In genomic region chrX:51889851-51890250, GRCh38 we compare ENCODE assay signal across 22 cellular contexts.
"Had no signal": no experiment of that assay in that cellular context is flagged by ENCODE, and none has a peak within 500 bp of the region (broad histone marks: within the 10 kb centered on the region; RNA-seq: fewer than 3 reads in every experiment).

No MANE protein-coding gene starts in this region.

- H3K4me3 Mint-ChIP-seq: activated CD8-positive, alpha-beta T cell treated with anti-CD3 and anti-CD28 coated beads, Interleukin-2, amount 10 ng/mL, durations not matched to agents 7 days and 5 days; activated naive CD8-positive, alpha-beta T cell treated with anti-CD3 and anti-CD28 coated beads for 36 hours; IgD-negative memory B cell; T-helper 1 cell treated with Interleukin-12 subunit alpha and Interleukin-12 subunit beta and Interleukin-4 antibody, amounts not matched to agents 30 μg/mL and 1 μg/mL, for 36 hours had no signal

- ATAC-seq: activated CD4-positive, CD25-positive, alpha-beta regulatory T cell treated with anti-CD3 and anti-CD28 coated beads, Interleukin-2, amount 50 U/mL, for 24 hours; activated CD8-positive, alpha-beta T cell treated with anti-CD3 and anti-CD28 coated beads, Interleukin-2, amount 10 ng/mL, durations not matched to agents 7 days and 5 days had no signal

- H3K36me3 Mint-ChIP-seq: IgD-negative memory B cell had no signal

- H3K27me3 Mint-ChIP-seq: activated naive CD8-positive, alpha-beta T cell treated with anti-CD3 and anti-CD28 coated beads for 36 hours; IgD-negative memory B cell had no signal

- H3K9me3 Mint-ChIP-seq: activated naive CD8-positive, alpha-beta T cell treated with anti-CD3 and anti-CD28 coated beads for 36 hours; IgD-negative memory B cell; T-helper 1 cell treated with Interleukin-12 subunit alpha and Interleukin-12 subunit beta and Interleukin-4 antibody, amounts not matched to agents 30 μg/mL and 1 μg/mL, for 36 hours had no signal

- H3K4me1 ChIP-seq: breast epithelium, Peyer's patch had no signal

- H3K4me3 ChIP-seq: breast epithelium, MG63, Peyer's patch, SJSA1 had no signal

- DNase-seq: activated CD4-positive, alpha-beta T cell treated with anti-CD3 and anti-CD28 coated beads for 4 hours; activated CD8-positive, alpha-beta memory T cell treated with anti-CD3 and anti-CD28 coated beads, Interleukin-2, amount 50 U/mL, for 48 hours; activated CD8-positive, alpha-beta T cell treated with anti-CD3 and anti-CD28 coated beads, Interleukin-2, amount 10 ng/mL, durations not matched to agents 7 days and 5 days; activated naive CD4-positive, alpha-beta T cell treated with Interleukin-2 at 50 U/mL for 16 hours; activated naive CD8-positive, alpha-beta T cell treated with anti-CD3 and anti-CD28 coated beads for 36 hours; activated T-cell treated with anti-CD3 and anti-CD28 coated beads, Interleukin-2, amount 50 U/mL, for 1 hour; anterior cingulate cortex; caudate nucleus; KG1; MG63; NCI-H1105; NCI-H1436; NCI-H1694 treated with DMSO at 0.1 percent for 48 hours; NCI-H2029 treated with DMSO at 0.1 percent for 48 hours; NCI-H524; Peyer's patch; SHP77 had no signal

- H3K36me3 ChIP-seq: breast epithelium, MG63, Peyer's patch, SJSA1 had no signal

- H3K9me3 ChIP-seq: breast epithelium, MG63, Peyer's patch, SJSA1 had no signal

- H3K27ac Mint-ChIP-seq: activated CD8-positive, alpha-beta T cell treated with anti-CD3 and anti-CD28 coated beads, Interleukin-2, amount 10 ng/mL, durations not matched to agents 7 days and 5 days; activated naive CD8-positive, alpha-beta T cell treated with anti-CD3 and anti-CD28 coated beads for 36 hours; IgD-negative memory B cell; T-helper 1 cell treated with Interleukin-12 subunit alpha and Interleukin-12 subunit beta and Interleukin-4 antibody, amounts not matched to agents 30 μg/mL and 1 μg/mL, for 36 hours had no signal
